In the genomic region with DNA sequence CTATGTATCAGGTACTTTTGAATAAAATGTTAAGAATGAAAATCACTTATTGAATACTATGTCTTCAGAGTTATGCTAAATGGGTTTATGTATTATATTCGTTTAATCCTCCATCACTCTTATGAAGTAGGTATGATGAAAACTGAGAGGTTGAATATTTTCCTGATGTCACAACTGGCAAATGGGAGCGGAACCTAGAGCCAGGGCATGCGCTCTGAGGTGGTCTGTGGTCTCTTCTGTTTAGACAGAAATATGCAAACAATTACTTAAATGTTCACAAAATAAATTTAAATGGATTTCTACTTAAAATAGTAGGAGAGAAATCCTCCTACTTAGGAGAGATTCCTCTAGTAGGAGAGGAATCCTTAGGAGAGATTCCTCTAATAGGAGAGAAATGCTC, we compare ENCODE assay signal across 15 cellular contexts. TPM values are rescaled to one million over a fixed set of nuclear protein-coding genes. Genes with fewer than 3 reads are reported as not detected.
DNase-seq lines count a peak whose midpoint lies in the region; FAIRE-seq and TF ChIP-seq lines count a peak whose summit lies in the region.
"Had no signal": no experiment of that assay in that cellular context is flagged by ENCODE, and none has a peak within 500 bp of the region (broad histone marks: within the 10 kb centered on the region; RNA-seq: fewer than 3 reads in every experiment).

No MANE protein-coding gene starts in this region.

- H3K4me1 ChIP-seq in mesendoderm (ENCODE audit: control insufficient read depth, low read depth, low read length) (peaks cover 5% of the 10 kb centered on the region), tibial artery (peaks cover 0 to 32% (median 17%) of the 10 kb centered on the region in 4 donors), kidney (ENCODE audit: control insufficient read depth in 1 of 2, insufficient read depth in 1 of 2, low read depth in 1 of 2, low read length in 2 of 2) (peaks cover 0 to 4% of the 10 kb centered on the region in 2 donors), adrenal gland (replicated peaks in 1 of 2) (peaks cover 0 to 22% of the 10 kb centered on the region in 2 donors)

- BruUV-seq in MCF 10A (replicated peaks; lab: Mats Ljungman, UMichigan) = TSS peak; percentile 31

- H3K36me3 ChIP-seq in mesendoderm (ENCODE audit: control insufficient read depth, insufficient read depth, low read length) (no peaks in the 10 kb centered on the region), tibial artery (no peaks in the 10 kb centered on the region), kidney (ENCODE audit: control insufficient read depth in 1 of 2, insufficient read depth in 2 of 2, low read length in 2 of 2) (no peaks in the 10 kb centered on the region), adrenal gland (replicated peaks in 1 of 2) (no peaks in the 10 kb centered on the region)

- TF ChIP-seq CTCF in MCF 10A (IDR thresholded peaks at IDR 0.05; ENCODE audit: unreplicated experiment) (no peak), tibial artery (IDR thresholded peaks at IDR 0.05) (no peak), kidney (IDR thresholded peaks at IDR 0.05; ENCODE audit: borderline replicate concordance, extremely low read depth, insufficient read depth) (no peak), adrenal gland (IDR thresholded peaks at IDR 0.05) (no peak)

- H3K27ac ChIP-seq in mesendoderm (ENCODE audit: low read depth, low read length) (peak overlapping the region; percentile 55), tibial artery (peak overlapping the region; percentile 52), kidney (ENCODE audit: low read depth in 2 of 2, low read length in 2 of 2) (peak overlapping the region in 1 of 2 donors; percentile 43), adrenal gland (peak overlapping the region in 1 of 5 donors; percentile 13)
- H3K27ac ChIP-seq: HL-60 had no signal

- POLR2A ChIA-PET in MCF 10A (lab: Yijun Ruan, JAX) = interaction anchor here (0.9 to 3.2 kb wide), 7 partner anchors 11 to 216 kb away, joined by 3 to 89 read pairs (median 7); a partner anchor contains a TSS

- H4K5ac ChIP-seq in mesendoderm (ENCODE audit: low read length) = no peak overlapping the region

- no peak for FAIRE-seq in kidney (lab: Jason Lieb, UNC)

- peaks cover 22% of the 10 kb centered on the region for H3K4me1 Mint-ChIP-seq in MCF 10A (ENCODE audit: insufficient read depth, unreplicated experiment)
- H3K4me1 Mint-ChIP-seq: activated naive CD8-positive, alpha-beta T cell treated with anti-CD3 and anti-CD28 coated beads for 36 hours had no signal

- no peaks in the 10 kb centered on the region for H3K9me3 Mint-ChIP-seq in MCF 10A (ENCODE audit: unreplicated experiment)
- H3K9me3 Mint-ChIP-seq: activated naive CD8-positive, alpha-beta T cell treated with anti-CD3 and anti-CD28 coated beads for 36 hours had no signal

- H3K9me3 ChIP-seq in tibial artery (no peaks in the 10 kb centered on the region), kidney (ENCODE audit: control insufficient read depth in 1 of 2, low read length in 2 of 2) (peaks cover 0 to 3% of the 10 kb centered on the region in 2 donors), adrenal gland (replicated peaks in 1 of 3) (no peaks in the 10 kb centered on the region)

- H3K79me2 ChIP-seq in mesendoderm (ENCODE audit: control insufficient read depth, insufficient read depth, low read length) = no peaks in the 10 kb centered on the region

- CTCF ChIA-PET in MCF 10A (lab: Yijun Ruan, JAX) = no interaction called here

- no peak overlapping the region for H2BK5ac ChIP-seq in mesendoderm (ENCODE audit: low read length)

- H3K36me3 Mint-ChIP-seq in MCF 10A (ENCODE audit: insufficient read depth, unreplicated experiment) = no peaks in the 10 kb centered on the region
- H3K36me3 Mint-ChIP-seq: activated naive CD8-positive, alpha-beta T cell treated with anti-CD3 and anti-CD28 coated beads for 36 hours had no signal

- peak overlapping the region; percentile 38 for H3K4me3 Mint-ChIP-seq in MCF 10A (ENCODE audit: unreplicated experiment)
- H3K4me3 Mint-ChIP-seq: activated naive CD8-positive, alpha-beta T cell treated with anti-CD3 and anti-CD28 coated beads for 36 hours had no signal

- no CpG with 5 or more reads among the region's 3 CpGs for WGBS in mesendoderm (ENCODE audit: extremely low coverage, insufficient coverage, low lambda C conversion rate)
- 96 to 100% (median 98%) methylated on average over 3 of the region's 3 CpGs for WGBS in adrenal gland, 4 donors

- H4K8ac ChIP-seq in mesendoderm (ENCODE audit: low read depth, low read length) = no peak overlapping the region

- TF ChIP-seq POLR2A in adrenal gland (IDR thresholded peaks at IDR 0.05) = no peak

- H3K4me2 ChIP-seq in mesendoderm (ENCODE audit: low read length) = no peak overlapping the region

- H3K4ac ChIP-seq in mesendoderm (ENCODE audit: low read depth, low read length) = no peak overlapping the region

- H3K4me3 ChIP-seq in mesendoderm (ENCODE audit: low read length) (no peak overlapping the region), tibial artery (no peak overlapping the region), kidney (ENCODE audit: low read length in 2 of 2) (no peak overlapping the region), adrenal gland (no peak overlapping the region)

- no peak overlapping the region for H2AK5ac ChIP-seq in mesendoderm (ENCODE audit: low read length)

- H3K23ac ChIP-seq in mesendoderm (ENCODE audit: low read length) = no peak overlapping the region

- H3K27ac Mint-ChIP-seq in MCF 10A (ENCODE audit: low read depth, unreplicated experiment) = peak overlapping the region; percentile 85
- H3K27ac Mint-ChIP-seq: activated naive CD8-positive, alpha-beta T cell treated with anti-CD3 and anti-CD28 coated beads for 36 hours had no signal

- H2BK120ac ChIP-seq in mesendoderm (ENCODE audit: low read depth, low read length) = no peak overlapping the region

- H3K27me3 ChIP-seq in mesendoderm (ENCODE audit: insufficient read depth, low read length, poor library complexity) = no peaks in the 10 kb centered on the region
- no peaks in the 10 kb centered on the region for H3K27me3 ChIP-seq in tibial artery
- H3K27me3 ChIP-seq in adrenal gland = no peaks in the 10 kb centered on the region

- H3K56ac ChIP-seq in mesendoderm (ENCODE audit: low read length) = no peak overlapping the region

- H3K27me3 Mint-ChIP-seq in MCF 10A (ENCODE audit: insufficient read depth, unreplicated experiment) = no peaks in the 10 kb centered on the region
- H3K27me3 Mint-ChIP-seq: activated naive CD8-positive, alpha-beta T cell treated with anti-CD3 and anti-CD28 coated beads for 36 hours had no signal

- intact Hi-C loops in MCF 10A (cut with micrococcal nuclease) = loop anchor here (1.0 kb wide), 1 partner anchor 47 kb away; no protein-coding TSS in a partner anchor
- intact Hi-C loops in tibial artery (cut with DNase I; ENCODE audit: low total_unique reads) = no loop called here
- intact Hi-C loops in kidney (cut with DNase I) = no loop called here
- intact Hi-C loops in adrenal gland (cut with DNase I) = no loop called here

- H3K79me1 ChIP-seq in mesendoderm (ENCODE audit: low read length) = no peaks in the 10 kb centered on the region

- DNase-seq in M059J (ENCODE audit: low read depth) (peak; percentile 38), MCF 10A (ENCODE audit: unreplicated experiment) (no peak), mesendoderm (no peak), tibial artery (no peak), kidney (no peak), adrenal gland (no peak), DMS79 (lab: John Stamatoyannopoulos, UW) (no peak), Ammon's horn (ENCODE audit: low spot score) (no peak)
- DNase-seq: activated naive CD8-positive, alpha-beta T cell treated with anti-CD3 and anti-CD28 coated beads for 36 hours; COR-L47; hippocampal formation; midbrain; NCI-H510A treated with DMSO at 0.1 percent for 48 hours; retina had no signal

- H3K18ac ChIP-seq in mesendoderm (ENCODE audit: low read length) = no peak overlapping the region

- H3K9ac ChIP-seq in mesendoderm (ENCODE audit: low read length) = no peak overlapping the region
- no peak overlapping the region for H3K9ac ChIP-seq in kidney (ENCODE audit: low read length in 2 of 2)

- H2BK15ac ChIP-seq in mesendoderm (replicated peaks; ENCODE audit: low read depth) = no peak overlapping the region

RNA-seq across cellular contexts. Expression of a gene that starts 21.3 kb away (rescaled TPM):
- total RNA-seq in M059J (2014; rRNA removed; shearing (Covaris generic)) = 74.4 and 93.3 TPM in 2 replicates
- total RNA-seq in MCF 10A (2022) = 78.7 and 84.8 TPM in 2 replicates
- 27.5 TPM for polyA plus RNA-seq in mesendoderm (2013, experiment 1 of 2)
- 28.9 TPM for polyA plus RNA-seq in mesendoderm (2013, experiment 2 of 2)
- 210 TPM for total RNA-seq in kidney
- 8.3 TPM for polyA plus RNA-seq in kidney (ENCODE audit: insufficient read depth, low read depth, low replicate concordance)
- total RNA-seq in adrenal gland = 100 to 1,000 TPM in 6 of 8 donors, 10 to 100 TPM in 2; 79.6 to 194 (median 125) TPM
- 10 to 100 TPM in 2 of 3 donors, 1 to 10 TPM in 1; 7.6 to 23.0 (median 19.5) TPM for polyA plus RNA-seq in adrenal gland
